In the genomic region with DNA sequence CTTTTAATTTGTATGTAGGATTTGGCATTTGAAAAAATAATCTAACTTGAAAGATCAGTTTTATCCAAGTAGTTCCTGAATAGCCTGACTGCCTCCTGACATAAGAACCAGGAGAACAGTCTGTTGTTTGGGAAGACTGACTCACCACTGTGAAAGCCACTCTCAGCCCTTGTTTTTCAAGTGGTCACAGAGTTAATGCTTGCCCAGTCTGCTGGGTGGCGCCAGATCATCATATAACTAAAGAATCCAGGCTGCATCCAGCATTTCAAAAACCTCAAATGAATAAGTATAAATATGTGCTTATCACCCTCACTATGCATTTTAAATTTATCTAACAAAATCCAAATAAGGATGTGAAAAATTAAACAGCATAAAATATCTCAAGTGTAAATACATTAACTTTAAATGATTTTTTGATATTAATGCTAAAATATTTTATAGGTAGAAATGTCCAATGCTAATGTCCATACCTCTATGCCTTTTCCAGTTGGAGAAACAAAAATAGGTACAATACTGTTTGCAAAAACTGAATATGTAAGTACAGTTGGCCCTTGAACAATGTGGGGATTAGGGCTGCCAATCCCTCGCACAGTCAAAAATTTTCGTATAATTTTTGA, we compare ENCODE assay signal across 9 cellular contexts. TPM values are rescaled to one million over a fixed set of nuclear protein-coding genes. Genes with fewer than 3 reads are reported as not detected.
DNase-seq lines count a peak whose midpoint lies in the region; ATAC-seq and TF ChIP-seq lines count a peak whose summit lies in the region.
"Had no signal": no experiment of that assay in that cellular context is flagged by ENCODE, and none has a peak within 500 bp of the region (broad histone marks: within the 10 kb centered on the region; RNA-seq: fewer than 3 reads in every experiment).

No MANE protein-coding gene starts in this region.

- H3K4me3 ChIP-seq in MG63 (no peak overlapping the region), fibroblast of mammary gland (ENCODE audit: control insufficient read depth, low read depth, low read length) (no peak overlapping the region)
- H3K4me3 ChIP-seq: BLaER1 had no signal

- no peaks in the 10 kb centered on the region for H3K27me3 Mint-ChIP-seq in activated T-helper 1 cell treated with anti-CD3 and anti-CD28 coated beads, Interleukin-12 subunit alpha, Interleukin-12 subunit beta, Interleukin-2, Interleukin-4 antibody, amounts not matched to agents 30 ng/mL and 10 ng/mL and 1 ng/mL, durations not matched to agents 14 hours and 24 hours and 36 hours (ENCODE audit: insufficient read depth)

- ATAC-seq in HG03460 (IDR thresholded peaks at IDR 0.05; ENCODE audit: unreplicated experiment): no peak

- no peaks in the 10 kb centered on the region for H3K27me3 ChIP-seq in MG63
- H3K27me3 ChIP-seq: BLaER1 had no signal

- H3K27ac Mint-ChIP-seq in activated T-helper 1 cell treated with anti-CD3 and anti-CD28 coated beads, Interleukin-12 subunit alpha, Interleukin-12 subunit beta, Interleukin-2, Interleukin-4 antibody, amounts not matched to agents 30 ng/mL and 10 ng/mL and 1 ng/mL, durations not matched to agents 14 hours and 24 hours and 36 hours: no peak overlapping the region

- no peaks in the 10 kb centered on the region for H3K36me3 ChIP-seq in MG63
- H3K36me3 ChIP-seq: BLaER1 had no signal

- no peaks in the 10 kb centered on the region for H3K9me3 Mint-ChIP-seq in activated T-helper 1 cell treated with anti-CD3 and anti-CD28 coated beads, Interleukin-12 subunit alpha, Interleukin-12 subunit beta, Interleukin-2, Interleukin-4 antibody, amounts not matched to agents 30 ng/mL and 10 ng/mL and 1 ng/mL, durations not matched to agents 14 hours and 24 hours and 36 hours

- intact Hi-C loops in activated T-helper 1 cell treated with anti-CD3 and anti-CD28 coated beads, Interleukin-12 subunit alpha, Interleukin-12 subunit beta, Interleukin-2, Interleukin-4 antibody, amounts not matched to agents 30 ng/mL and 10 ng/mL and 1 ng/mL, durations not matched to agents 14 hours and 24 hours and 36 hours (cut with micrococcal nuclease): no loop called here

- H3K4me3 Mint-ChIP-seq in activated T-helper 1 cell treated with anti-CD3 and anti-CD28 coated beads, Interleukin-12 subunit alpha, Interleukin-12 subunit beta, Interleukin-2, Interleukin-4 antibody, amounts not matched to agents 30 ng/mL and 10 ng/mL and 1 ng/mL, durations not matched to agents 14 hours and 24 hours and 36 hours: no peak overlapping the region

- no peaks in the 10 kb centered on the region for H3K9me3 ChIP-seq in MG63
- H3K9me3 ChIP-seq: BLaER1 had no signal

- peak; percentile 23 for DNase-seq in SKM-1 treated with dmso at 0.1 percent for 144 hours (lab: John Stamatoyannopoulos, UW; ENCODE audit: unreplicated experiment)
- no peak for DNase-seq in SKM-1 (lab: John Stamatoyannopoulos, UW; ENCODE audit: unreplicated experiment)
- DNase-seq in MG63: peak; percentile 52
- DNase-seq in SHP77 (lab: John Stamatoyannopoulos, UW): peak; percentile 65 to 66
- peak; percentile 77 for DNase-seq in fibroblast of mammary gland (ENCODE audit: low read depth)
- DNase-seq in non-pigmented ciliary epithelial cell (ENCODE audit: low read depth): peak; percentile 38
- no peak for DNase-seq in activated T-helper 1 cell treated with anti-CD3 and anti-CD28 coated beads, Interleukin-12 subunit alpha, Interleukin-12 subunit beta, Interleukin-2, Interleukin-4 antibody, amounts not matched to agents 30 ng/mL and 10 ng/mL and 1 ng/mL, durations not matched to agents 14 hours and 24 hours and 36 hours (ENCODE audit: low spot score)

- H3K4me1 Mint-ChIP-seq in activated T-helper 1 cell treated with anti-CD3 and anti-CD28 coated beads, Interleukin-12 subunit alpha, Interleukin-12 subunit beta, Interleukin-2, Interleukin-4 antibody, amounts not matched to agents 30 ng/mL and 10 ng/mL and 1 ng/mL, durations not matched to agents 14 hours and 24 hours and 36 hours (ENCODE audit: low read depth): no peaks in the 10 kb centered on the region

- no peaks in the 10 kb centered on the region for H3K36me3 Mint-ChIP-seq in activated T-helper 1 cell treated with anti-CD3 and anti-CD28 coated beads, Interleukin-12 subunit alpha, Interleukin-12 subunit beta, Interleukin-2, Interleukin-4 antibody, amounts not matched to agents 30 ng/mL and 10 ng/mL and 1 ng/mL, durations not matched to agents 14 hours and 24 hours and 36 hours (ENCODE audit: low read depth)

- TF ChIP-seq CTCF in fibroblast of mammary gland (conservative IDR thresholded peaks at IDR 0.05; ENCODE audit: control insufficient read depth, insufficient read depth, low read depth, low read length): peak; percentile 54

RNA-seq across cellular contexts. Expression of gene ZBBX, which starts 26.9 kb away (rescaled TPM):
- total RNA-seq in MG63 (2014; rRNA removed; shearing (Covaris generic); ENCODE audit: low replicate concordance): not detected in 2 replicates
- not detected in 2 replicates for total RNA-seq in activated T-helper 1 cell treated with anti-CD3 and anti-CD28 coated beads, Interleukin-12 subunit alpha, Interleukin-12 subunit beta, Interleukin-2, Interleukin-4 antibody, amounts not matched to agents 30 ng/mL and 10 ng/mL and 1 ng/mL, durations not matched to agents 14 hours and 24 hours and 36 hours

Comparison
In these comparisons a context has a peak if more than half of its experiments do, and no peak if none do; other contexts are left out.
1. DNase-seq: peak in SKM-1 treated with dmso at 0.1 percent for 144 hours (single experiment), MG63 (single experiment), SHP77 (2 of 2), fibroblast of mammary gland (single experiment) and non-pigmented ciliary epithelial cell (single experiment); none in SKM-1 (single experiment) and activated T-helper 1 cell treated with anti-CD3 and anti-CD28 coated beads, Interleukin-12 subunit alpha, Interleukin-12 subunit beta, Interleukin-2, Interleukin-4 antibody, amounts not matched to agents 30 ng/mL and 10 ng/mL and 1 ng/mL, durations not matched to agents 14 hours and 24 hours and 36 hours (single experiment).